Comparison of ENCODE assay signal across 16 cellular contexts in the genomic region with DNA sequence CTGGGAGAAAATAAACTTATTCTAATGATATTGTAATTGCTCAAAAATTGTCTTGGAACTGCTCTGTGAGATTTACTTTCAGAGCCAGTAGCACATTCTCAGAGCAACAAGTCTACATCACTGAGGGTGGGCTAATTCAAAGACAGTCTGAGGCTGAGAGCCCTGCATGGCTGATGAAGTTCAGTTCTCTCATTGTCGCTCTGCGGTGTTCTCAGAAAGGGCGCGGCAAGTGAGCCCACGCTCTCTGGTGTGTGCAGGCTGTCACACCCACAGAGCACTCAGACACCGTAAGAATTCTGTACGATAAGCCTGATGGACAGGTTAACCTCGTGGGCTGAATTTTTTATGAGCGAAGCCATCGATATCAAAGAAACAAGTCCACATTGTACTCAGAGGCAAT.
DNase-seq lines count a peak whose midpoint lies in the region; TF ChIP-seq lines count a peak whose summit lies in the region.
"Had no signal": no experiment of that assay in that cellular context is flagged by ENCODE, and none has a peak within 500 bp of the region (broad histone marks: within the 10 kb centered on the region; RNA-seq: fewer than 3 reads in every experiment).

No MANE protein-coding gene starts in this region.

- H3K4me2 ChIP-seq in neural cell (ENCODE audit: low read length) = peak overlapping the region; percentile 21
- H3K4me2 ChIP-seq: BLaER1 had no signal

- H4K20me1 ChIP-seq in neural cell (ENCODE audit: insufficient read depth) = no peaks in the 10 kb centered on the region
- H4K20me1 ChIP-seq: BLaER1 had no signal

- H3K36me3 ChIP-seq in neural cell (ENCODE audit: insufficient read depth, low read length) = no peaks in the 10 kb centered on the region
- no peaks in the 10 kb centered on the region for H3K36me3 ChIP-seq in H7 (replicated peaks; ENCODE audit: control insufficient read depth, insufficient read depth, low read length)
- H3K36me3 ChIP-seq: BLaER1 had no signal

- H3K4me3 ChIP-seq in neural cell (ENCODE audit: low read length) = peak overlapping the region; percentile 14
- no peak overlapping the region for H3K4me3 ChIP-seq in H7 (ENCODE audit: insufficient read depth, low read depth, low read length)
- H3K4me3 ChIP-seq: BLaER1, GM23248 had no signal

- H3K27me3 ChIP-seq in neural cell (ENCODE audit: insufficient read depth, low read depth, low read length) (no peaks in the 10 kb centered on the region), H7 (ENCODE audit: control insufficient read depth, insufficient read depth, low read length) (no peaks in the 10 kb centered on the region)
- H3K27me3 ChIP-seq: BLaER1 had no signal

- H3K79me2 ChIP-seq in neural cell (replicated peaks; ENCODE audit: insufficient read depth, low read length) = no peaks in the 10 kb centered on the region

- no peaks in the 10 kb centered on the region for H3K9me3 ChIP-seq in neural cell (ENCODE audit: low read length)
- H3K9me3 ChIP-seq: BLaER1, Caco-2 had no signal

- no peak overlapping the region for H2AFZ ChIP-seq in neural cell (ENCODE audit: low read depth, low read length)
- H2AFZ ChIP-seq: GM23248 had no signal

- DNase-seq in NCI-H748 (lab: John Stamatoyannopoulos, UW; ENCODE audit: unreplicated experiment) (peak; percentile 23), NCI-H748 treated with DMSO at 0.1 percent for 48 hours (lab: John Stamatoyannopoulos, UW) (no peak), caudate nucleus (lab: John Stamatoyannopoulos, UW) (peak in 45 of 61 donors; percentile 3 to 86 (median 35)), retina (peak; percentile 8), H7 (no peak), NCI-H524 (lab: John Stamatoyannopoulos, UW) (no peak), NCI-H146 (lab: John Stamatoyannopoulos, UW) (no peak)
- DNase-seq: 8988T; AML-193; Caco-2; CD8-positive, alpha-beta memory T cell; DMS53; GM23248; HCEC 1CT had no signal

- TF ChIP-seq EP300 in neural cell (conservative IDR thresholded peaks at IDR 0.05; ENCODE audit: poor library complexity, severe bottlenecking) = no peak

- peaks cover 3% of the 10 kb centered on the region for H3F3A ChIP-seq in neural cell (ENCODE audit: insufficient read depth, low read length, poor library complexity, severe bottlenecking)

- H3K9ac ChIP-seq in neural cell (ENCODE audit: low read length) = no peak overlapping the region
- H3K9ac ChIP-seq: BLaER1, GM23248 had no signal

- no peak for TF ChIP-seq RAD21 in neural cell (conservative IDR thresholded peaks at IDR 0.05)

- H3K9me2 ChIP-seq in neural cell (ENCODE audit: insufficient read depth, low read length) = no peaks in the 10 kb centered on the region

- TF ChIP-seq CTCF in neural cell (IDR thresholded peaks at IDR 0.05; ENCODE audit: poor library complexity, severe bottlenecking) = no peak

- H3K27ac ChIP-seq in caudate nucleus (ENCODE audit: low read depth, low read length) = no peak overlapping the region
- H3K27ac ChIP-seq in neural cell (ENCODE audit: low read length) = no peak overlapping the region
- H3K27ac ChIP-seq: BLaER1, GM23248 had no signal

TF ChIP-seq in neural cell, 6 proteins besides CTCF, POLR2A, EP300 and RAD21:
- no peak for TF ChIP-seq SMC3 (conservative IDR thresholded peaks at IDR 0.05; ENCODE audit: poor library complexity)
- TF ChIP-seq POLR2AphosphoS5 (IDR thresholded peaks at IDR 0.05) = peak; percentile 24

Comparison
In these comparisons a context has a peak if more than half of its experiments do, and no peak if none do; other contexts are left out.
1. DNase-seq: peak in NCI-H748 (single experiment), caudate nucleus (45 of 61) and retina (single experiment); none in NCI-H748 treated with DMSO at 0.1 percent for 48 hours (single experiment), H7 (single experiment), NCI-H524 (0 of 2) and NCI-H146 (single experiment).